Comparison of ENCODE assay signal across 19 cellular contexts in the genomic region with DNA sequence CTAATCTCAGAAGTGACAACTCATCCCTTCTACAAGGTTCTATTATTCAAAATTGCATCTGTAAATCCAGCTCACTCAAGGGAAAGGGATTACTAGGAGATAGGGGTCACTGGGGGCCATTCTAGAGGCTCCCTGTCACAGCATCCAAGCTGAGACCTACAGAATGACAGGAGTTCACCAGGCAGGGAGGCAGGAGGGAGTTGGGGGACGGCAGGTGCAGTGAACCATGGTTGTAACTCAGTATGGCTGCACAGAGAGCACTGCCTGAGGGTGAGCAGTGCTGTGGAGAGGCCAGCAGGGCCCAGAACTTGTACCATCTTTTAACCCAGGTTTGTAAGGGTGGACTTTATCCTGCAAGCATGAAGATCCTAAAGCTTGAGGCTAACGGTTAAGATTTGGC. TPM values are rescaled to one million over a fixed set of nuclear protein-coding genes. Genes with fewer than 3 reads are reported as not detected.
DNase-seq lines count a peak whose midpoint lies in the region; ATAC-seq and TF ChIP-seq lines count a peak whose summit lies in the region.
"Had no signal": no experiment of that assay in that cellular context is flagged by ENCODE, and none has a peak within 500 bp of the region (broad histone marks: within the 10 kb centered on the region; RNA-seq: fewer than 3 reads in every experiment).

No MANE protein-coding gene starts in this region.

- H3K4me3 Mint-ChIP-seq in activated naive CD4-positive, alpha-beta T cell treated with anti-CD3 and anti-CD28 coated beads, Interleukin-2, amount 10 ng/mL, durations not matched to agents 7 days and 5 days, result peak overlapping the region; percentile 65
- H3K4me3 Mint-ChIP-seq in stimulated activated memory B cell treated with anti-CD40 and anti-IgM and Interleukin-4, amounts not matched to agents 10 μg/mL and 1 μg/mL and 100 μg/mL, for 72 hours, result no peak overlapping the region

- H2AK5ac ChIP-seq in mesendoderm (ENCODE audit: low read length), result no peak overlapping the region

- no peak overlapping the region for H3K9ac ChIP-seq in mesendoderm (ENCODE audit: low read length)

- H3K4me1 ChIP-seq in OCI-LY7 (ENCODE audit: insufficient read depth, low read length, poor library complexity, severe bottlenecking) (peaks cover 22% of the 10 kb centered on the region), mesendoderm (ENCODE audit: control insufficient read depth, low read depth, low read length) (peaks cover 17% of the 10 kb centered on the region)
- H3K4me1 ChIP-seq: lower lobe of right lung had no signal

- peaks cover 16% of the 10 kb centered on the region for H3K27me3 Mint-ChIP-seq in activated naive CD4-positive, alpha-beta T cell treated with anti-CD3 and anti-CD28 coated beads, Interleukin-2, amount 10 ng/mL, durations not matched to agents 7 days and 5 days
- H3K27me3 Mint-ChIP-seq in stimulated activated memory B cell treated with anti-CD40 and anti-IgM and Interleukin-4, amounts not matched to agents 10 μg/mL and 1 μg/mL and 100 μg/mL, for 72 hours, result no peaks in the 10 kb centered on the region

- H3K27ac ChIP-seq in OCI-LY7 (ENCODE audit: low read depth, low read length, poor library complexity, severe bottlenecking) (no peak overlapping the region), mesendoderm (ENCODE audit: low read depth, low read length) (no peak overlapping the region)
- H3K27ac ChIP-seq: epithelial cell of prostate, lower lobe of right lung, thyroid gland had no signal

- H3K27me3 ChIP-seq in mesendoderm (ENCODE audit: insufficient read depth, low read length, poor library complexity), result no peaks in the 10 kb centered on the region
- H3K27me3 ChIP-seq: thyroid gland had no signal

- H3K27ac Mint-ChIP-seq in activated naive CD4-positive, alpha-beta T cell treated with anti-CD3 and anti-CD28 coated beads, Interleukin-2, amount 10 ng/mL, durations not matched to agents 7 days and 5 days, result peak overlapping the region; percentile 92
- H3K27ac Mint-ChIP-seq in stimulated activated memory B cell treated with anti-CD40 and anti-IgM and Interleukin-4, amounts not matched to agents 10 μg/mL and 1 μg/mL and 100 μg/mL, for 72 hours, result peak overlapping the region; percentile 84

- H3K36me3 Mint-ChIP-seq in activated naive CD4-positive, alpha-beta T cell treated with anti-CD3 and anti-CD28 coated beads, Interleukin-2, amount 10 ng/mL, durations not matched to agents 7 days and 5 days, result no peaks in the 10 kb centered on the region
- H3K36me3 Mint-ChIP-seq in stimulated activated memory B cell treated with anti-CD40 and anti-IgM and Interleukin-4, amounts not matched to agents 10 μg/mL and 1 μg/mL and 100 μg/mL, for 72 hours, result no peaks in the 10 kb centered on the region
- H3K36me3 Mint-ChIP-seq: CD14-positive monocyte had no signal

- no peak overlapping the region for H3K4me3 ChIP-seq in OCI-LY7 (ENCODE audit: low read depth, low read length, poor library complexity, severe bottlenecking)
- H3K4me3 ChIP-seq in mesendoderm (ENCODE audit: low read length), result no peak overlapping the region
- H3K4me3 ChIP-seq: lower lobe of right lung, thyroid gland had no signal

- H3K36me3 ChIP-seq in OCI-LY7 (ENCODE audit: insufficient read depth, low read length), result no peaks in the 10 kb centered on the region
- H3K36me3 ChIP-seq in mesendoderm (ENCODE audit: control insufficient read depth, insufficient read depth, low read length), result no peaks in the 10 kb centered on the region
- H3K36me3 ChIP-seq: lower lobe of right lung, thyroid gland had no signal

- TF ChIP-seq CTCF in OCI-LY7 (conservative IDR thresholded peaks at IDR 0.05; ENCODE audit: low read length), result no peak

- no TSS peak for BruUV-seq in OCI-LY7 (replicated peaks; lab: Mats Ljungman, UMichigan)

- H3K4me2 ChIP-seq in OCI-LY7 (ENCODE audit: low read length) (peak overlapping the region; percentile 21), mesendoderm (ENCODE audit: low read length) (no peak overlapping the region)

- ATAC-seq in stimulated activated memory B cell treated with anti-CD40 and anti-IgM and Interleukin-4, amounts not matched to agents 10 μg/mL and 1 μg/mL and 100 μg/mL, for 72 hours, result no peak
- ATAC-seq in HG02970 (IDR thresholded peaks at IDR 0.05; ENCODE audit: low FRiP score, unreplicated experiment), result no peak

- in situ Hi-C loops in KBM-7 (cut with MboI; ENCODE audit: low pct_unique_long_range_greater_than_20kb, low sequenced_read_pairs), result no loop called here

- H3K56ac ChIP-seq in mesendoderm (ENCODE audit: low read length), result peak overlapping the region; percentile 49

- no peak overlapping the region for H3K23ac ChIP-seq in mesendoderm (ENCODE audit: low read length)

- POLR2A ChIA-PET in OCI-LY7 (lab: Charles Lee), result interaction anchor here (0.5 to 1.4 kb wide), 3 partner anchors 13 to 274 kb away, joined by 3 to 6 read pairs (median 4); no protein-coding TSS in a partner anchor

- no peak overlapping the region for H2BK15ac ChIP-seq in mesendoderm (replicated peaks; ENCODE audit: low read depth)

- DNase-seq in activated naive CD4-positive, alpha-beta T cell treated with anti-CD3 and anti-CD28 coated beads, Interleukin-2, amount 10 ng/mL, durations not matched to agents 7 days and 5 days, result no peak
- no peak for DNase-seq in activated naive CD4-positive, alpha-beta T cell treated with Interleukin-2 at 50 U/mL for 16 hours
- DNase-seq in OCI-LY7 (ENCODE audit: low spot score) (no peak), mesendoderm (no peak), cortex of kidney (lab: John Stamatoyannopoulos, UW) (no peak), KBM-7 (no peak)
- DNase-seq: activated CD4-positive, alpha-beta T cell treated with anti-CD3 and anti-CD28 coated beads for 4 hours; activated CD8-positive, alpha-beta memory T cell treated with anti-CD3 and anti-CD28 coated beads, Interleukin-2, amount 50 U/mL, for 48 hours; islet precursor cell; lower lobe of right lung; NCI-H187; NCI-H510A; stimulated activated CD4-positive, alpha-beta T cell treated with anti-CD3 and anti-CD28 coated beads, Interleukin-2, amount 100 ng/mL, for 24 hours; stimulated activated naive CD4-positive, alpha-beta T cell treated with Interleukin-2 at 50 U/mL for 16 hours; thyroid gland had no signal

- intact Hi-C loops in OCI-LY7 (cut with micrococcal nuclease; ENCODE audit: unreplicated experiment), result loop anchor here (1.0 to 2.0 kb wide), 3 partner anchors 37 to 109 kb away; a partner anchor contains a TSS

- H3K79me1 ChIP-seq in mesendoderm (ENCODE audit: low read length), result no peaks in the 10 kb centered on the region

- H3K4me1 Mint-ChIP-seq in activated naive CD4-positive, alpha-beta T cell treated with anti-CD3 and anti-CD28 coated beads, Interleukin-2, amount 10 ng/mL, durations not matched to agents 7 days and 5 days, result peaks cover 34% of the 10 kb centered on the region
- H3K4me1 Mint-ChIP-seq in stimulated activated memory B cell treated with anti-CD40 and anti-IgM and Interleukin-4, amounts not matched to agents 10 μg/mL and 1 μg/mL and 100 μg/mL, for 72 hours, result peaks cover 22% of the 10 kb centered on the region

- H3K9me3 Mint-ChIP-seq in activated naive CD4-positive, alpha-beta T cell treated with anti-CD3 and anti-CD28 coated beads, Interleukin-2, amount 10 ng/mL, durations not matched to agents 7 days and 5 days, result no peaks in the 10 kb centered on the region
- no peaks in the 10 kb centered on the region for H3K9me3 Mint-ChIP-seq in stimulated activated memory B cell treated with anti-CD40 and anti-IgM and Interleukin-4, amounts not matched to agents 10 μg/mL and 1 μg/mL and 100 μg/mL, for 72 hours
- H3K9me3 Mint-ChIP-seq: CD14-positive monocyte had no signal

- H2AFZ ChIP-seq in OCI-LY7 (ENCODE audit: low read length), result peak overlapping the region; percentile 93; the same call in 1 of the 2 replicates

- H3K9me2 ChIP-seq in OCI-LY7 (ENCODE audit: insufficient read depth, low read length), result no peaks in the 10 kb centered on the region

- CTCF ChIA-PET in activated naive CD4-positive, alpha-beta T cell treated with anti-CD3 and anti-CD28 coated beads, Interleukin-2, amount 10 ng/mL, durations not matched to agents 7 days and 5 days (lab: Charles Lee), result interaction anchor here (0.7 to 2.9 kb wide), 7 partner anchors 11 to 272 kb away, joined by 3 to 22 read pairs (median 6); no protein-coding TSS in a partner anchor
- CTCF ChIA-PET in OCI-LY7 (lab: Charles Lee; ENCODE audit: unreplicated experiment), result interaction anchor here (1.7 kb wide), 1 partner anchor 92 kb away, joined by 9 read pairs; no protein-coding TSS in a partner anchor

- H3K79me2 ChIP-seq in OCI-LY7 (ENCODE audit: insufficient read depth, low read depth, low read length) (no peaks in the 10 kb centered on the region), mesendoderm (ENCODE audit: control insufficient read depth, insufficient read depth, low read length) (no peaks in the 10 kb centered on the region)

- WGBS in mesendoderm (ENCODE audit: extremely low coverage, insufficient coverage, low lambda C conversion rate), result no CpG with 5 or more reads among the region's 2 CpGs

- H3K4ac ChIP-seq in mesendoderm (ENCODE audit: low read depth, low read length), result no peak overlapping the region

- H3K9me3 ChIP-seq in OCI-LY7 (ENCODE audit: low read length), result no peaks in the 10 kb centered on the region
- H3K9me3 ChIP-seq: lower lobe of right lung, thyroid gland had no signal

- H2BK120ac ChIP-seq in mesendoderm (ENCODE audit: low read depth, low read length), result no peak overlapping the region

- no peak overlapping the region for H4K8ac ChIP-seq in mesendoderm (ENCODE audit: low read depth, low read length)

- no peaks in the 10 kb centered on the region for H4K20me1 ChIP-seq in OCI-LY7 (ENCODE audit: insufficient read depth, low read length)

- H4K5ac ChIP-seq in mesendoderm (ENCODE audit: low read length), result no peak overlapping the region

- no peak overlapping the region for H2BK5ac ChIP-seq in mesendoderm (ENCODE audit: low read length)

- H3K18ac ChIP-seq in mesendoderm (ENCODE audit: low read length), result no peak overlapping the region

RNA-seq across cellular contexts. Expression of a gene that starts 37.9 kb away (rescaled TPM):
- total RNA-seq in OCI-LY7 (2014; rRNA removed; shearing (Covaris generic)), result 51.0 and 54.0 TPM in 2 replicates
- total RNA-seq in OCI-LY7 (2022), result 86.2 and 94.1 TPM in 2 replicates
- polyA plus RNA-seq in mesendoderm (2013, experiment 1 of 2), result 320 TPM
- polyA plus RNA-seq in mesendoderm (2013, experiment 2 of 2), result 315 TPM
